Comparison of ENCODE assay signal across 10 cellular contexts in genomic region chrX:48939417-48940228, GRCh38. TPM values are rescaled to one million over a fixed set of nuclear protein-coding genes. Genes with fewer than 3 reads are reported as not detected.
A peak's percentile ranks its signal among the peaks of the same experiment; 100 is the strongest.
DNase-seq lines count a peak whose midpoint lies in the region; ATAC-seq and TF ChIP-seq lines count a peak whose summit lies in the region.
"Had no signal": no experiment of that assay in that cellular context is flagged by ENCODE, and none has a peak within 500 bp of the region (broad histone marks: within the 10 kb centered on the region; RNA-seq: fewer than 3 reads in every experiment).

No MANE protein-coding gene starts in this region.

- peak overlapping the region; percentile 99 for H3K27ac Mint-ChIP-seq in CD8-positive, alpha-beta T cell
- H3K27ac Mint-ChIP-seq in activated CD8-positive, alpha-beta T cell treated with anti-CD3 and anti-CD28 coated beads for 36 hours, result peak overlapping the region; percentile 95

- POLR2A ChIA-PET in CD8-positive, alpha-beta T cell (lab: Charles Lee), result interaction anchor here (1.2 to 7.5 kb wide), 6 partner anchors 17 to 62 kb away, joined by 3 to 67 read pairs (median 16); partner anchors contain the start of genes GRIPAP1, OTUD5, PIM2 and PQBP1
- POLR2A ChIA-PET in activated CD8-positive, alpha-beta T cell treated with anti-CD3 and anti-CD28 coated beads for 36 hours (lab: Charles Lee), result interaction anchor here (0.8 to 11.3 kb wide), 8 partner anchors 12 to 334 kb away, joined by 3 to 176 read pairs (median 13); partner anchors contain the start of genes OTUD5, PIM2, PQBP1 and SLC35A2

- H3K4me3 ChIP-seq in CD8-positive, alpha-beta T cell (ENCODE audit: low read depth, low read length), result peak overlapping the region; percentile 42
- no peak overlapping the region for H3K4me3 ChIP-seq in mucosa of descending colon

- H3K4me1 ChIP-seq in CD8-positive, alpha-beta T cell (ENCODE audit: insufficient read depth, low read length), result peaks cover 92% of the 10 kb centered on the region
- no peaks in the 10 kb centered on the region for H3K4me1 ChIP-seq in mucosa of descending colon (ENCODE audit: low read depth)

- H3K9me3 ChIP-seq in CD8-positive, alpha-beta T cell (ENCODE audit: low read length), result no peaks in the 10 kb centered on the region
- H3K9me3 ChIP-seq in mucosa of descending colon, result no peaks in the 10 kb centered on the region

- intact Hi-C loops in CD8-positive, alpha-beta T cell (cut with DNase I, micrococcal nuclease), result loop anchor here (2.0 to 5.0 kb wide), 2 partner anchors 17 to 137 kb away; partner anchors contain the start of genes HDAC6 (in 1 of the 2) and OTUD5 (in 1 of the 2)
- intact Hi-C loops in activated CD8-positive, alpha-beta T cell treated with anti-CD3 and anti-CD28 coated beads for 36 hours (cut with micrococcal nuclease), result loop anchor here (5.0 kb wide), 1 partner anchor 137 kb away; the partner anchor contains the start of gene HDAC6
- intact Hi-C loops in mucosa of descending colon (cut with DNase I, micrococcal nuclease), result no loop called here
- intact Hi-C loops in cardiac septum (cut with DNase I), result loop anchor here (10.0 kb wide), 1 partner anchor 295 kb away; no protein-coding TSS in a partner anchor

- H3K27me3 Mint-ChIP-seq in CD8-positive, alpha-beta T cell (ENCODE audit: low read depth), result no peaks in the 10 kb centered on the region
- no peaks in the 10 kb centered on the region for H3K27me3 Mint-ChIP-seq in activated CD8-positive, alpha-beta T cell treated with anti-CD3 and anti-CD28 coated beads for 36 hours

- peak overlapping the region; percentile 82 for H3K27ac ChIP-seq in CD8-positive, alpha-beta T cell (ENCODE audit: low read depth, low read length)

- H3K4me1 Mint-ChIP-seq in CD8-positive, alpha-beta T cell (ENCODE audit: low read depth), result peaks cover 84% of the 10 kb centered on the region
- H3K4me1 Mint-ChIP-seq in activated CD8-positive, alpha-beta T cell treated with anti-CD3 and anti-CD28 coated beads for 36 hours (ENCODE audit: low read depth), result peaks cover 85% of the 10 kb centered on the region

- peaks cover 34% of the 10 kb centered on the region for H3K36me3 Mint-ChIP-seq in CD8-positive, alpha-beta T cell
- H3K36me3 Mint-ChIP-seq in activated CD8-positive, alpha-beta T cell treated with anti-CD3 and anti-CD28 coated beads for 36 hours (ENCODE audit: low read depth), result peaks cover 59% of the 10 kb centered on the region

- H3K9me3 Mint-ChIP-seq in CD8-positive, alpha-beta T cell, result no peaks in the 10 kb centered on the region
- H3K9me3 Mint-ChIP-seq in activated CD8-positive, alpha-beta T cell treated with anti-CD3 and anti-CD28 coated beads for 36 hours, result no peaks in the 10 kb centered on the region

- no peaks in the 10 kb centered on the region for H3K36me3 ChIP-seq in CD8-positive, alpha-beta T cell (ENCODE audit: insufficient read depth, low read length)
- no peaks in the 10 kb centered on the region for H3K36me3 ChIP-seq in mucosa of descending colon (ENCODE audit: low read depth)

- TF ChIP-seq CTCF in CD8-positive, alpha-beta T cell (IDR thresholded peaks at IDR 0.05), result no peak
- no peak for TF ChIP-seq CTCF in activated CD8-positive, alpha-beta T cell treated with anti-CD3 and anti-CD28 coated beads for 36 hours (IDR thresholded peaks at IDR 0.05)
- TF ChIP-seq CTCF in mucosa of descending colon (IDR thresholded peaks at IDR 0.05), result no peak

- H3K4me3 Mint-ChIP-seq in CD8-positive, alpha-beta T cell, result peak overlapping the region; percentile 66
- peak overlapping the region; percentile 68 for H3K4me3 Mint-ChIP-seq in activated CD8-positive, alpha-beta T cell treated with anti-CD3 and anti-CD28 coated beads for 36 hours

- ATAC-seq in CD8-positive, alpha-beta T cell, result peak; percentile 18
- ATAC-seq in HG02610 (IDR thresholded peaks at IDR 0.05; ENCODE audit: unreplicated experiment) (peak; percentile 31), mucosa of descending colon (peak; percentile 27)
- peak; percentile 3 for ATAC-seq in activated CD8-positive, alpha-beta T cell treated with anti-CD3 and anti-CD28 coated beads for 36 hours

- peak in 1 of 7 experiments; percentile 34 for DNase-seq in CD8-positive, alpha-beta T cell
- DNase-seq in activated CD8-positive, alpha-beta T cell treated with anti-CD3 and anti-CD28 coated beads for 36 hours, result no peak
- no peak for DNase-seq in mucosa of descending colon
- no peak for DNase-seq in DMS53 (lab: John Stamatoyannopoulos, UW)
- DNase-seq in NCI-H1436 treated with DMSO at 0.1 percent for 48 hours (lab: John Stamatoyannopoulos, UW), result no peak
- no peak for DNase-seq in NCI-H69 (lab: John Stamatoyannopoulos, UW)
- DNase-seq in cardiac septum (ENCODE audit: low spot score), result no peak
- DNase-seq: NCI-H524 treated with DMSO at 0.1 percent for 48 hours, retina had no signal

- CTCF ChIA-PET in CD8-positive, alpha-beta T cell (lab: Charles Lee), result interaction anchor here (0.9 to 2.4 kb wide), 7 partner anchors 16 to 292 kb away, joined by 3 to 7 read pairs (median 4); no protein-coding TSS in a partner anchor
- CTCF ChIA-PET in activated CD8-positive, alpha-beta T cell treated with anti-CD3 and anti-CD28 coated beads for 36 hours (lab: Charles Lee), result interaction anchor here (0.7 to 1.5 kb wide), 3 partner anchors 23 to 48 kb away, joined by 3 to 5 read pairs (median 4); no protein-coding TSS in a partner anchor

- no peaks in the 10 kb centered on the region for H3K27me3 ChIP-seq in CD8-positive, alpha-beta T cell (ENCODE audit: insufficient read depth, low read length)

RNA-seq across cellular contexts. Expression of gene OTUD5, which starts 17.8 kb away (rescaled TPM):
- total RNA-seq in CD8-positive, alpha-beta T cell, result 100 to 1,000 TPM; 109 to 113 TPM
- 10 to 100 TPM; 50.6 to 51.5 TPM for total RNA-seq in activated CD8-positive, alpha-beta T cell treated with anti-CD3 and anti-CD28 coated beads for 36 hours
- total RNA-seq in mucosa of descending colon, result 10 to 100 TPM; 43.6 to 56.5 (median 52.5) TPM
- total RNA-seq in cardiac septum, result 29.1 TPM

RNA-seq across cellular contexts. Expression of gene PIM2, which starts 20.8 kb away (rescaled TPM):
- 100 to 1,000 TPM; 212 to 218 TPM for total RNA-seq in CD8-positive, alpha-beta T cell
- total RNA-seq in activated CD8-positive, alpha-beta T cell treated with anti-CD3 and anti-CD28 coated beads for 36 hours, result 100 to 1,000 TPM; 169 to 177 TPM
- 10 to 100 TPM; 10.5 to 30.0 (median 20.5) TPM for total RNA-seq in mucosa of descending colon
- total RNA-seq in cardiac septum, result 2.7 TPM

RNA-seq across cellular contexts. Expression of gene SLC35A2, which starts 28.2 kb away (rescaled TPM):
- total RNA-seq in CD8-positive, alpha-beta T cell, result 10 to 100 TPM; 14.6 to 16.6 TPM
- total RNA-seq in activated CD8-positive, alpha-beta T cell treated with anti-CD3 and anti-CD28 coated beads for 36 hours, result 10 to 100 TPM; 14.7 to 15.0 TPM
- total RNA-seq in mucosa of descending colon (10 to 100 TPM; 26.4 to 62.1 (median 52.2) TPM), cardiac septum (13.0 TPM)

RNA-seq across cellular contexts. Expression of gene KCND1, which starts 32.0 kb away (rescaled TPM):
- total RNA-seq in CD8-positive, alpha-beta T cell, result 1 to 10 TPM; 1.2 to 3.0 TPM
- 1 to 10 TPM; 2.5 to 2.6 TPM for total RNA-seq in activated CD8-positive, alpha-beta T cell treated with anti-CD3 and anti-CD28 coated beads for 36 hours
- total RNA-seq in mucosa of descending colon (1 to 10 TPM in 1 of 3 donors, under 1 TPM in 2; 0.87 to 1.6 (median 0.93) TPM), cardiac septum (0.27 TPM)

RNA-seq across cellular contexts. Expression of gene PQBP1, which starts 41.9 kb away (rescaled TPM):
- total RNA-seq in CD8-positive, alpha-beta T cell, result 10 to 100 TPM; 79.9 to 82.1 TPM
- 10 to 100 TPM; 63.9 to 66.5 TPM for total RNA-seq in activated CD8-positive, alpha-beta T cell treated with anti-CD3 and anti-CD28 coated beads for 36 hours
- total RNA-seq in mucosa of descending colon, result 10 to 100 TPM; 55.5 to 88.8 (median 69.6) TPM
- total RNA-seq in cardiac septum, result 42.2 TPM

Comparison
In these comparisons a context has a peak if more than half of its experiments do, and no peak if none do; other contexts are left out.
1. RNA of gene PIM2, which starts 20.8 kb away (total RNA-seq): 212 to 218 TPM in CD8-positive, alpha-beta T cell and 169 to 177 TPM in activated CD8-positive, alpha-beta T cell treated with anti-CD3 and anti-CD28 coated beads for 36 hours; 10.5 to 30.0 TPM in mucosa of descending colon and 2.7 TPM in cardiac septum (single experiment); every median in the first group is over 4 times any median in the second.
2. intact Hi-C loops: an anchor here in CD8-positive, alpha-beta T cell (2.0 to 5.0 kb wide), activated CD8-positive, alpha-beta T cell treated with anti-CD3 and anti-CD28 coated beads for 36 hours (5.0 kb wide) and cardiac septum (10.0 kb wide); none called in mucosa of descending colon.
3. Peak in every context shown above with its lines, with median percentiles within 50 percentile points of each other: ATAC-seq.